8 cellular contexts compared by ENCODE assay signal in the genomic region with DNA sequence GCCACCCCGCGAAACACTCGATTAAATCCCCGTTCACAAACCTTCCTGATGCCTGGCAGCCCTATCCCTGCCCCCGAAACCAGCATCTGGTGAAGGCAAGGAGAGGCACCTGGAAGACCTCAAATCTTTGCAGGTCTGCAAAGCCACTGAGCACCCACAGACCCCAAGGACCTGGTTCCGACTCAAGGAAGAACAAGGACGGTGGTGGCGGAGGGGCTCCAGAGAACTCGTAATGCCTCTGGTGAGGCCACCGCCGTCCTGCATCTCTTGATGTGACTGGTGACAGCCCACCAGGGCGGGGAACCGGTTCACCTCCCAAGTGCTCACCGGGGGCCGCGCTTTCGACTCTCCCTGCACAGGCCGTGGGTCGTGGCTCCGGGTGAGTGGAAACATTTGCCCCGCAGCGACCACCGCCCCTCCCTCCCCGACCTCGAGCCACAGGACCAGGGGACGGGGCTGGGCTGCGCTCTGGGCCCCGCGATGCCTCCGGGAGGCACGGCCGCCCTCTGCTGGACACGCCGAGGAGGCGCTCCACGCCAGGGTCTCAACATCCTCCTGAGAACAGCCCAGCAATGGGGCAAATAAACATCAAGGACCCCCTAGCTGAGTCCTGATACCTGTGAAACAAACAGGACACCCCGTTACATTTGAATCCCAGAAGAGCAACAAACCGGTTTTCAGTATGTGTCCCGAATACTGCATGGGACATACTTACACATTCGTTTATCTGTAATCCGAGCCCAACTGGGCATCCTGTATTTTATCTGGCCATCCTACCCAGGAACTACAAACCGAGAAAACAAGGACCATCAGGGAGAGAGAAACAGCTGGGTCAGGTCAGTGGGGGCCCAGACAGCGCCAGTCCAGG. TPM values are rescaled to one million over a fixed set of nuclear protein-coding genes. Genes with fewer than 3 reads are reported as not detected.
A peak's percentile ranks its signal among the peaks of the same experiment; 100 is the strongest.
DNase-seq lines count a peak whose midpoint lies in the region; ATAC-seq and TF ChIP-seq lines count a peak whose summit lies in the region.

No MANE protein-coding gene starts in this region.

- H3K36me3 Mint-ChIP-seq in MCF 10A (ENCODE audit: insufficient read depth, unreplicated experiment): no peaks in the 10 kb centered on the region

- H3K27me3 Mint-ChIP-seq in MCF 10A (ENCODE audit: insufficient read depth, unreplicated experiment): peaks cover 29% of the 10 kb centered on the region

- TF ChIP-seq CTCF in AG04450 (IDR thresholded peaks at IDR 0.05; ENCODE audit: low read depth, low read length) (peak; percentile 75), MCF 10A (IDR thresholded peaks at IDR 0.05; ENCODE audit: unreplicated experiment) (peak; percentile 64)

- H3K4me3 ChIP-seq in AG04450 (ENCODE audit: low read depth, low read length) (peak overlapping the region; percentile 25; the same call in 1 of the 2 replicates), H7 (ENCODE audit: insufficient read depth, low read depth, low read length) (peak overlapping the region; percentile 28)

- intact Hi-C loops in MCF 10A (cut with micrococcal nuclease): no loop called here

- POLR2A ChIA-PET in AG04450 (lab: Yijun Ruan, JAX): no interaction called here
- POLR2A ChIA-PET in MCF 10A (lab: Yijun Ruan, JAX): no interaction called here

- no TSS peak for BruUV-seq in MCF 10A (replicated peaks; lab: Mats Ljungman, UMichigan)

- no peaks in the 10 kb centered on the region for H3K9me3 Mint-ChIP-seq in MCF 10A (ENCODE audit: unreplicated experiment)

- no peak overlapping the region for H3K27ac Mint-ChIP-seq in MCF 10A (ENCODE audit: low read depth, unreplicated experiment)

- no peak overlapping the region for H3K4me3 Mint-ChIP-seq in MCF 10A (ENCODE audit: unreplicated experiment)

- ATAC-seq in HG03280 (IDR thresholded peaks at IDR 0.05; ENCODE audit: unreplicated experiment): no peak

- peaks cover 13% of the 10 kb centered on the region for H3K4me1 Mint-ChIP-seq in MCF 10A (ENCODE audit: insufficient read depth, unreplicated experiment)

- no peaks in the 10 kb centered on the region for H3K36me3 ChIP-seq in H7 (replicated peaks; ENCODE audit: control insufficient read depth, insufficient read depth, low read length)

- peaks cover 10% of the 10 kb centered on the region; the same call in 1 of the 2 replicates for H3K9me3 ChIP-seq in AG04450 (ENCODE audit: control insufficient read depth, insufficient read depth, low read length)

- H3K27ac ChIP-seq in AG04450 (ENCODE audit: low read depth, low read length): no peak overlapping the region

- DNase-seq in AG04450 (ENCODE audit: low read depth, low spot score) (no peak), H7 (peak; percentile 97), SW480 (ENCODE audit: low spot score) (peak; percentile 5), MCF 10A (ENCODE audit: unreplicated experiment) (peak; percentile 39), kidney tubule cell (ENCODE audit: low spot score) (peak; percentile 31), cerebellar cortex (ENCODE audit: low spot score) (no peak)
- DNase-seq in stimulated activated CD4-positive, alpha-beta T cell treated with anti-CD3 and anti-CD28 coated beads, TNF-alpha, amount 100 ng/mL, for 4 hours (ENCODE audit: low read depth in 3 of 3): peak in 2 of 3 experiments; percentile 13 to 29

- CTCF ChIA-PET in AG04450 (lab: Charles Lee): interaction anchor here (0.8 to 1.6 kb wide), 3 partner anchors 8 to 40 kb away, joined by 3 to 5 read pairs (median 3); no protein-coding TSS in a partner anchor
- CTCF ChIA-PET in MCF 10A (lab: Yijun Ruan, JAX): interaction anchor here (0.6 to 1.2 kb wide), 5 partner anchors 15 to 33 kb away, joined by 3 to 4 read pairs (median 3); no protein-coding TSS in a partner anchor

- H3K27me3 ChIP-seq in AG04450 (ENCODE audit: control insufficient read depth, insufficient read depth, low read length) (peaks cover 38% of the 10 kb centered on the region), H7 (ENCODE audit: control insufficient read depth, insufficient read depth, low read length) (peaks cover 12% of the 10 kb centered on the region)

RNA-seq across cellular contexts. Expression of a gene that starts 3.9 kb away (rescaled TPM):
- polyA plus RNA-seq in AG04450 (2011; rRNA removed): 3.9 and 7.5 TPM in 2 replicates
- 2.6 and 3.1 TPM in 2 replicates for polyA minus RNA-seq in AG04450 (2011; rRNA and poly(A)+ RNA removed)
- 77.9 and 98.2 TPM in 2 replicates for total RNA-seq in H7 (2014; rRNA removed; shearing (Covaris generic))
- total RNA-seq in MCF 10A (2022): 5.4 and 9.4 TPM in 2 replicates

RNA-seq across cellular contexts. Expression of a gene that starts 49.5 kb away (rescaled TPM):
- polyA plus RNA-seq in AG04450 (2011; rRNA removed): 14.5 and 25.5 TPM in 2 replicates
- 73.8 and 94.2 TPM in 2 replicates for polyA minus RNA-seq in AG04450 (2011; rRNA and poly(A)+ RNA removed)
- total RNA-seq in H7 (2014; rRNA removed; shearing (Covaris generic)): 43.4 and 49.6 TPM in 2 replicates
- 24.2 TPM in 2 replicates for total RNA-seq in MCF 10A (2022)

Comparison
In these comparisons a context has a peak if more than half of its experiments do, and no peak if none do; other contexts are left out.
1. DNase-seq: peak in H7 (single experiment), SW480 (single experiment), MCF 10A (single experiment), kidney tubule cell (single experiment) and stimulated activated CD4-positive, alpha-beta T cell treated with anti-CD3 and anti-CD28 coated beads, TNF-alpha, amount 100 ng/mL, for 4 hours (2 of 3); none in AG04450 (single experiment) and cerebellar cortex (single experiment).